Comparison of ENCODE assay signal across 8 cellular contexts in the genomic region with DNA sequence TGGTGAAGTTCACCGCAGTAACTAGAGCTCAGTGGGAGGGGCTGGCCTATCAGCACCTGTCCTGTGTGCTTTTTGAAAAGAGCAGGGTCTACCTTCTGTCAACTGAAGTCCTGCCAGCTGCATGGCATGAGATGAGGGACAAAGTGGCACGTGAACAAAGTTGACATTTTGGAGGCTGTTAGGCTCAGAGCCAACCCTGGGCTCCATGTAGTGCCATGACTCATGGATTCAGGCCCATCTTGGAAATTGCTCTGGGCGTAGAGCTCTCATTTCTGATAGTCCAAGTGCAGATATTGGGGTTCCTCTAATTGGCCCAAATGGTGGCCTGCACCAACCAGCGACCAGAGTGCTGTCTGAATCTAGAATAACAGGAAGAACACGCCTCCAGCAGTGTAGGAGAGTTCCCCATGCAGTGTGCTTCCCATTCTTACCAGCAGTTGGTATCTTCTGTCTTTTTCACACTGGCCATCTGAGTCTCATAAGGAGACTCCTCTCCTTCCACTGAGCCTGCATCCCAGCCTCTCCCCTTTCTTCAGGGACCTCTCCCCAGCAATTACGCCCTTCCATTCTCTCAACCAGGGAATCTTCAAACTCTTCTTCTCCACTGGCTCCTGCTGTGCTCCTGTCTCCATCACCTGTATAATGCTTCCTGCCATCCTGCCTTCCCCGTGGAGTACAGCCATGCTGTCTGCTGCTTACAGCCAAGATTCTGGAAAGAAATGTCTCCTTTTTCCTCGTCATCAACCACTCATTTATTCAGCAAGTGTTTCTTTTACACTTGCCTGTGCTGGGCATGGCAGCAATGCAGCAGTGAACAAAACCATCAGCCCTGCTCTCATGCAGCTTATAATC. TPM values are rescaled to one million over a fixed set of nuclear protein-coding genes. Genes with fewer than 3 reads are reported as not detected.
A peak's percentile ranks its signal among the peaks of the same experiment; 100 is the strongest.
DNase-seq lines count a peak whose midpoint lies in the region; ATAC-seq, FAIRE-seq and TF ChIP-seq lines count a peak whose summit lies in the region.

No MANE protein-coding gene starts in this region.

- H2AFZ ChIP-seq in GM23338: no peak overlapping the region

- H3K4me3 ChIP-seq in A549: no peak overlapping the region
- no peak overlapping the region for H3K4me3 ChIP-seq in GM23338
- no peak overlapping the region for H3K4me3 ChIP-seq in heart right ventricle

- no peak for FAIRE-seq in A549 (lab: Jason Lieb, UNC)

- peaks cover 6% of the 10 kb centered on the region for H3K27me3 Mint-ChIP-seq in GM23338 (ENCODE audit: insufficient read depth, low read depth, poor library complexity)

- H3K27ac ChIP-seq in A549: peak overlapping the region; percentile 67 to 79; a peak in 4 of 6 replicates
- no peak overlapping the region for H3K27ac ChIP-seq in GM23338 (ENCODE audit: low read depth)
- H3K27ac ChIP-seq in heart right ventricle: peak overlapping the region in 8 of 10 donors; percentile 7 to 96 (median 45)

- intact Hi-C loops in heart right ventricle (cut with DNase I): no loop called here

- H3K4me1 ChIP-seq in A549 (peaks cover 42% of the 10 kb centered on the region), GM23338 (ENCODE audit: insufficient read depth) (peaks cover 32% of the 10 kb centered on the region), heart right ventricle (peaks cover 12 to 100% (median 81%) of the 10 kb centered on the region in 9 donors)

- H3K36me3 Mint-ChIP-seq in GM23338 (ENCODE audit: low read depth): no peaks in the 10 kb centered on the region; the same call in 2 of the 3 replicates

- H3K9me3 ChIP-seq in A549 (no peaks in the 10 kb centered on the region), heart right ventricle (no peaks in the 10 kb centered on the region)

- H3K4me1 Mint-ChIP-seq in GM23338: peaks cover 43% of the 10 kb centered on the region

- H4K20me1 ChIP-seq in GM23338 (replicated peaks; ENCODE audit: insufficient read depth): no peaks in the 10 kb centered on the region

- TF ChIP-seq POLR2A in A549 (IDR thresholded peaks at IDR 0.05; ENCODE audit: low read length): no peak

- 82% methylated on average over 8 of the region's 8 CpGs for WGBS in A549 (ENCODE audit: missing lambda C conversion rate)
- 73% methylated on average over 8 of the region's 8 CpGs for WGBS in heart right ventricle, 2 donors

- no peak for TF ChIP-seq CTCF in A549 (IDR thresholded peaks at IDR 0.05)
- TF ChIP-seq CTCF in GM23338 (conservative IDR thresholded peaks at IDR 0.05; ENCODE audit: low read depth in 2 of 2): no peak; a peak in 1 of 4 replicates
- TF ChIP-seq CTCF in heart right ventricle (IDR thresholded peaks at IDR 0.05): peak in 5 of 9 donors; percentile 7 to 35 (median 21)

- no peaks in the 10 kb centered on the region for H3K79me2 ChIP-seq in GM23338 (replicated peaks; ENCODE audit: insufficient read depth)

- ATAC-seq in A549 (peak in 1 of 2 experiments; percentile 77; a peak in 4 of 6 replicates), GM23338 (peak; percentile 20; the same call in 2 of the 3 replicates), heart right ventricle (peak; percentile 37 to 79 (median 50)), GM19328 (IDR thresholded peaks at IDR 0.05; ENCODE audit: unreplicated experiment) (no peak), GM18511 (IDR thresholded peaks at IDR 0.05; ENCODE audit: unreplicated experiment) (no peak)

- H3K9me3 Mint-ChIP-seq in GM23338: no peaks in the 10 kb centered on the region; the same call in 2 of the 3 replicates

- TF ChIP-seq EP300 in A549 (IDR thresholded peaks at IDR 0.05): no peak

- TF ChIP-seq RAD21 in A549 (conservative IDR thresholded peaks at IDR 0.05 in 1 of 2, IDR thresholded peaks at IDR 0.05 in 1 of 2): no peak

- no peaks in the 10 kb centered on the region for H3K9me2 ChIP-seq in GM23338 (ENCODE audit: insufficient read depth)

- H3K4me3 Mint-ChIP-seq in GM23338: no peak overlapping the region; the same call in 2 of the 3 replicates

- DNase-seq in A549 (ENCODE audit: low read depth in 1 of 2, low spot score in 1 of 2): no peak
- DNase-seq in GM23338 (ENCODE audit: low spot score): no peak
- DNase-seq in SKM-1 (lab: John Stamatoyannopoulos, UW; ENCODE audit: unreplicated experiment): peak; percentile 75
- DNase-seq in heart right ventricle: peak in 1 of 2 donors; percentile 67
- DNase-seq in middle frontal gyrus (ENCODE audit: extremely low spot score, low spot score): no peak
- DNase-seq in anterior cingulate cortex (lab: John Stamatoyannopoulos, UW): no peak

- H3K36me3 ChIP-seq in GM23338 (ENCODE audit: insufficient read depth): no peaks in the 10 kb centered on the region
- peaks cover 0 to 35% (median 0%) of the 10 kb centered on the region in 9 donors for H3K36me3 ChIP-seq in heart right ventricle

- H3K4me2 ChIP-seq in A549 (peak overlapping the region; percentile 36; the same call in 1 of the 3 replicates), GM23338 (no peak overlapping the region)

- 0 out of 2 replicates have a peak, but pooled peaks cover 4% of the 10 kb centered on the region for H3F3A ChIP-seq in GM23338 (replicated peaks; ENCODE audit: low read depth)

- POLR2A ChIA-PET in A549 (lab: Yijun Ruan, JAX): interaction anchor here (0.8 kb wide), 1 partner anchor 36 kb away, joined by 3 read pairs; no protein-coding TSS in a partner anchor

- H3K27me3 ChIP-seq in GM23338 (ENCODE audit: insufficient read depth): no peaks in the 10 kb centered on the region
- no peaks in the 10 kb centered on the region for H3K27me3 ChIP-seq in heart right ventricle

- H3K27ac Mint-ChIP-seq in GM23338: no peak overlapping the region; the same call in 1 of the 2 replicates

- CTCF ChIA-PET in A549 (lab: Yijun Ruan, JAX): interaction anchor here (0.8 to 1.4 kb wide), 2 partner anchors 9 to 31 kb away, joined by 3 read pairs; no protein-coding TSS in a partner anchor

TF ChIP-seq in A549, 52 proteins besides CTCF, POLR2A, EP300 and RAD21:
- TF ChIP-seq HOXB13 (CRISPR knock-in tag; IDR thresholded peaks at IDR 0.05; ENCODE audit: low read depth) (no peak), NPAS2 (CRISPR knock-in tag; IDR thresholded peaks at IDR 0.05; ENCODE audit: borderline replicate concordance) (no peak), RFX5 (IDR thresholded peaks at IDR 0.05) (no peak), NFE2L2 (conservative IDR thresholded peaks at IDR 0.05; ENCODE audit: low read length) (no peak), SMC3 (IDR thresholded peaks at IDR 0.05) (no peak), CEBPB (IDR thresholded peaks at IDR 0.05) (no peak), MAZ (IDR thresholded peaks at IDR 0.05; ENCODE audit: borderline replicate concordance, low read depth, low read length) (no peak), ESRRA (IDR thresholded peaks at IDR 0.05; ENCODE audit: borderline replicate concordance, low read length) (no peak), BHLHE40 (IDR thresholded peaks at IDR 0.05; ENCODE audit: low read depth, low read length) (no peak), FOSB (CRISPR knock-in tag; IDR thresholded peaks at IDR 0.05) (no peak)

TF ChIP-seq in GM23338, 12 proteins besides CTCF, POLR2A, EP300 and RAD21 (continues in another document):
- no peak for TF ChIP-seq POLR2AphosphoS5 (IDR thresholded peaks at IDR 0.05; ENCODE audit: low read depth)
- TF ChIP-seq, protein P1, sequence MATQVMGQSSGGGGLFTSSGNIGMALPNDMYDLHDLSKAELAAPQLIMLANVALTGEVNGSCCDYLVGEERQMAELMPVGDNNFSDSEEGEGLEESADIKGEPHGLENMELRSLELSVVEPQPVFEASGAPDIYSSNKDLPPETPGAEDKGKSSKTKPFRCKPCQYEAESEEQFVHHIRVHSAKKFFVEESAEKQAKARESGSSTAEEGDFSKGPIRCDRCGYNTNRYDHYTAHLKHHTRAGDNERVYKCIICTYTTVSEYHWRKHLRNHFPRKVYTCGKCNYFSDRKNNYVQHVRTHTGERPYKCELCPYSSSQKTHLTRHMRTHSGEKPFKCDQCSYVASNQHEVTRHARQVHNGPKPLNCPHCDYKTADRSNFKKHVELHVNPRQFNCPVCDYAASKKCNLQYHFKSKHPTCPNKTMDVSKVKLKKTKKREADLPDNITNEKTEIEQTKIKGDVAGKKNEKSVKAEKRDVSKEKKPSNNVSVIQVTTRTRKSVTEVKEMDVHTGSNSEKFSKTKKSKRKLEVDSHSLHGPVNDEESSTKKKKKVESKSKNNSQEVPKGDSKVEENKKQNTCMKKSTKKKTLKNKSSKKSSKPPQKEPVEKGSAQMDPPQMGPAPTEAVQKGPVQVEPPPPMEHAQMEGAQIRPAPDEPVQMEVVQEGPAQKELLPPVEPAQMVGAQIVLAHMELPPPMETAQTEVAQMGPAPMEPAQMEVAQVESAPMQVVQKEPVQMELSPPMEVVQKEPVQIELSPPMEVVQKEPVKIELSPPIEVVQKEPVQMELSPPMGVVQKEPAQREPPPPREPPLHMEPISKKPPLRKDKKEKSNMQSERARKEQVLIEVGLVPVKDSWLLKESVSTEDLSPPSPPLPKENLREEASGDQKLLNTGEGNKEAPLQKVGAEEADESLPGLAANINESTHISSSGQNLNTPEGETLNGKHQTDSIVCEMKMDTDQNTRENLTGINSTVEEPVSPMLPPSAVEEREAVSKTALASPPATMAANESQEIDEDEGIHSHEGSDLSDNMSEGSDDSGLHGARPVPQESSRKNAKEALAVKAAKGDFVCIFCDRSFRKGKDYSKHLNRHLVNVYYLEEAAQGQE (IDR thresholded peaks at IDR 0.05; ENCODE audit: unreplicated experiment): no peak
- TF ChIP-seq NANOG (IDR thresholded peaks at IDR 0.05; ENCODE audit: borderline replicate concordance): no peak
- no peak for TF ChIP-seq EZH2phosphoT487 (IDR thresholded peaks at IDR 0.05; ENCODE audit: unreplicated experiment)
- no peak for TF ChIP-seq STAT1 (IDR thresholded peaks at IDR 0.05; ENCODE audit: unreplicated experiment)
- TF ChIP-seq ZNF114 (CRISPR knock-in tag; IDR thresholded peaks at IDR 0.05): no peak
- TF ChIP-seq, protein P2, sequence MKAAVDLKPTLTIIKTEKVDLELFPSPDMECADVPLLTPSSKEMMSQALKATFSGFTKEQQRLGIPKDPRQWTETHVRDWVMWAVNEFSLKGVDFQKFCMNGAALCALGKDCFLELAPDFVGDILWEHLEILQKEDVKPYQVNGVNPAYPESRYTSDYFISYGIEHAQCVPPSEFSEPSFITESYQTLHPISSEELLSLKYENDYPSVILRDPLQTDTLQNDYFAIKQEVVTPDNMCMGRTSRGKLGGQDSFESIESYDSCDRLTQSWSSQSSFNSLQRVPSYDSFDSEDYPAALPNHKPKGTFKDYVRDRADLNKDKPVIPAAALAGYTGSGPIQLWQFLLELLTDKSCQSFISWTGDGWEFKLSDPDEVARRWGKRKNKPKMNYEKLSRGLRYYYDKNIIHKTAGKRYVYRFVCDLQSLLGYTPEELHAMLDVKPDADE (IDR thresholded peaks at IDR 0.05): no peak

RNA-seq across cellular contexts. Expression of a gene that starts 30.4 kb away (rescaled TPM):
- 10.9 and 11.2 TPM in 2 replicates for polyA plus RNA-seq in A549 (2011; rRNA removed)
- polyA plus RNA-seq in A549 (2012; cell fraction: cytosol; rRNA removed): 9.7 and 13.3 TPM in 2 replicates
- polyA plus RNA-seq in A549 (2012; cell fraction: nucleus; rRNA removed): 19.8 and 22.3 TPM in 2 replicates
- 13.3 to 15.5 TPM (median 15.1 TPM) in 3 replicates for polyA plus RNA-seq in A549 (2017; fragmentation: RNase III; extraction: RNeasy Plus Mini Kit Qiagen cat#74134 plus additional on column Dnase treatment)
- polyA minus RNA-seq in A549 (2011; rRNA and poly(A)+ RNA removed): 27.8 and 35.9 TPM in 2 replicates
- 6.4 and 6.9 TPM in 2 replicates for total RNA-seq in GM23338 (2014; rRNA removed; shearing (Covaris generic))
- polyA plus RNA-seq in GM23338 (2016; fragmentation: Nextera tagmentation; extraction: Ambion mirVana): 8.6 and 9.1 TPM in 2 replicates
- total RNA-seq in heart right ventricle: 100 to 1,000 TPM in 1 of 10 donors, 10 to 100 TPM in 8, 1 to 10 TPM in 1; 9.5 to 146 (median 19.2) TPM
- polyA plus RNA-seq in heart right ventricle: 10 to 100 TPM in 1 of 2 donors, 1 to 10 TPM in 1; 8.6 to 13.7 TPM

Comparison
In these comparisons a context has a peak if more than half of its experiments do, and no peak if none do; other contexts are left out.
1. ATAC-seq: peak in GM23338 (single experiment) and heart right ventricle (8 of 8); none in GM19328 (single experiment) and GM18511 (single experiment).
2. CTCF ChIP-seq: peak in heart right ventricle (5 of 9); none in A549 (single experiment) and GM23338 (0 of 2).